In genomic region chr13:46664195-46664594, GRCh38 we compare ENCODE assay signal across 2 cellular contexts.
TF ChIP-seq lines count a peak whose summit lies in the region.

No MANE protein-coding gene starts in this region.

TF ChIP-seq in IMR-90, 13 proteins besides CTCF, POLR2A, EP300 and RAD21:
- TF ChIP-seq RCOR1 (IDR thresholded peaks at IDR 0.05; ENCODE audit: insufficient replicate concordance, low read length) (no peak), ELK1 (IDR thresholded peaks at IDR 0.05; ENCODE audit: borderline replicate concordance, low read depth, low read length) (no peak), NFE2L2 (IDR thresholded peaks at IDR 0.05; ENCODE audit: low read depth, low read length) (no peak), RFX5 (IDR thresholded peaks at IDR 0.05; ENCODE audit: low read depth, low read length) (no peak), BHLHE40 (IDR thresholded peaks at IDR 0.05; ENCODE audit: low read depth, low read length) (no peak), MAZ (IDR thresholded peaks at IDR 0.05; ENCODE audit: borderline replicate concordance, low read depth, low read length) (no peak), MAFK (IDR thresholded peaks at IDR 0.05; ENCODE audit: low read depth, low read length) (no peak), SMC3 (IDR thresholded peaks at IDR 0.05; ENCODE audit: low read depth, low read length) (no peak), CEBPB (IDR thresholded peaks at IDR 0.05; ENCODE audit: low read depth, low read length) (no peak), CHD1 (IDR thresholded peaks at IDR 0.05; ENCODE audit: low read depth, low read length) (no peak), MXI1 (IDR thresholded peaks at IDR 0.05; ENCODE audit: borderline replicate concordance, low read depth, low read length) (no peak), FOS (IDR thresholded peaks at IDR 0.05; ENCODE audit: low read depth, low read length) (no peak), USF2 (IDR thresholded peaks at IDR 0.05; ENCODE audit: low read depth, low read length) (no peak)

TF ChIP-seq in endothelial cell of umbilical vein, 7 proteins besides CTCF, POLR2A, EP300 and RAD21:
- TF ChIP-seq POLR2AphosphoS5 (IDR thresholded peaks at IDR 0.05; ENCODE audit: insufficient read depth, low read depth, low read length) (no peak), JUN (IDR thresholded peaks at IDR 0.05; ENCODE audit: borderline replicate concordance, insufficient read depth, insufficient read length, low read depth) (no peak), MYC (IDR thresholded peaks at IDR 0.05; ENCODE audit: low read depth, low read length) (no peak), GATA2 (IDR thresholded peaks at IDR 0.05; ENCODE audit: insufficient read depth, insufficient read length, low read depth, low read length) (no peak), MAX (IDR thresholded peaks at IDR 0.05; ENCODE audit: insufficient read depth, insufficient read length) (no peak), FOS (IDR thresholded peaks at IDR 0.05; ENCODE audit: borderline replicate concordance, insufficient read depth, low read length) (no peak), EZH2 (IDR thresholded peaks at IDR 0.05; ENCODE audit: borderline replicate concordance, low read depth, low read length, severe bottlenecking) (no peak)
